In the genomic region with DNA sequence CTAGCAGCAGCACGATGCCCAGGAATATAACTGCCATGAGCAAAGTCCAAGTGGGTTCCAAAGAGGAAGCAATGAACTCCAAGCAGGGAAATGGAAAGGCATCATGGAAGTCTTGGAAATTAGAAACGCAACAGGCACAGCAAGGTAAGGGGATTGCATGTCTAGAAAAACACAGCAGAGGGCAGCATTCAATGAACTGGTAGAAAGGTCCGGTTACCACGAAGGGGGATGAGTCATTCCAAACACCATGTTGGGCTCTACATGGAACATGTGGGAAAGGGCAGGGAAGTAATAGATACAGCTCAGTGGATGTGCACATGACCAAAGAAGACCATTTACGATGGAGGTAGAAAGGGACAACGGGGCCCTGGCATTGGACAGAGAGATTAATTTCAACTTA, we compare ENCODE assay signal across 8 cellular contexts. TPM values are rescaled to one million over a fixed set of nuclear protein-coding genes. Genes with fewer than 3 reads are reported as not detected.
DNase-seq lines count a peak whose midpoint lies in the region; ATAC-seq and TF ChIP-seq lines count a peak whose summit lies in the region.

No MANE protein-coding gene starts in this region.

- no peak for TF ChIP-seq POLR2A in esophagus squamous epithelium (IDR thresholded peaks at IDR 0.05)

- H3K9me3 ChIP-seq in esophagus squamous epithelium: no peaks in the 10 kb centered on the region
- no peaks in the 10 kb centered on the region for H3K9me3 ChIP-seq in CD4-positive, alpha-beta memory T cell (ENCODE audit: control insufficient read depth in 1 of 2, low read length in 2 of 2)

- TF ChIP-seq CTCF in esophagus squamous epithelium (IDR thresholded peaks at IDR 0.05) (peak in 5 of 6 experiments; percentile 16 to 48 (median 20)), progenitor cell of endocrine pancreas (IDR thresholded peaks at IDR 0.05; ENCODE audit: unreplicated experiment) (peak; percentile 56)

- no peaks in the 10 kb centered on the region for H3K4me1 ChIP-seq in esophagus squamous epithelium
- no peaks in the 10 kb centered on the region for H3K4me1 ChIP-seq in CD4-positive, alpha-beta memory T cell (ENCODE audit: insufficient read depth, low read length)

- no peaks in the 10 kb centered on the region for H3K36me3 Mint-ChIP-seq in progenitor cell of endocrine pancreas (ENCODE audit: insufficient read depth)
- H3K36me3 Mint-ChIP-seq in CD4-positive, alpha-beta memory T cell: no peaks in the 10 kb centered on the region

- H3K9me3 Mint-ChIP-seq in progenitor cell of endocrine pancreas (ENCODE audit: low read depth): no peaks in the 10 kb centered on the region
- H3K9me3 Mint-ChIP-seq in CD4-positive, alpha-beta memory T cell: no peaks in the 10 kb centered on the region

- no peaks in the 10 kb centered on the region for H3K36me3 ChIP-seq in esophagus squamous epithelium
- no peaks in the 10 kb centered on the region for H3K36me3 ChIP-seq in CD4-positive, alpha-beta memory T cell (ENCODE audit: insufficient read depth, low read length)

- intact Hi-C loops in esophagus squamous epithelium (cut with DNase I): no loop called here
- intact Hi-C loops in CD4-positive, alpha-beta memory T cell (cut with micrococcal nuclease): no loop called here

- no peak overlapping the region for H3K4me3 ChIP-seq in esophagus squamous epithelium
- H3K4me3 ChIP-seq in CD4-positive, alpha-beta memory T cell (ENCODE audit: low read length in 2 of 2): no peak overlapping the region

- POLR2A ChIA-PET in CD4-positive, alpha-beta memory T cell (lab: Charles Lee; ENCODE audit: partially characterized antibody): no interaction called here

- H3K27me3 Mint-ChIP-seq in progenitor cell of endocrine pancreas: peaks cover 30% of the 10 kb centered on the region
- peaks cover 17 to 24% of the 10 kb centered on the region in 2 donors for H3K27me3 Mint-ChIP-seq in CD4-positive, alpha-beta memory T cell

- WGBS in esophagus squamous epithelium, 2 donors: 53 to 54% methylated on average over 6 of the region's 6 CpGs

- H3K27ac ChIP-seq in esophagus squamous epithelium: no peak overlapping the region
- no peak overlapping the region for H3K27ac ChIP-seq in CD4-positive, alpha-beta memory T cell (ENCODE audit: low read depth, low read length)

- H3K27me3 ChIP-seq in esophagus squamous epithelium: peaks cover 0 to 31% (median 0%) of the 10 kb centered on the region in 4 donors
- no peaks in the 10 kb centered on the region for H3K27me3 ChIP-seq in CD4-positive, alpha-beta memory T cell (ENCODE audit: insufficient read depth, low read length)

- H3K27ac Mint-ChIP-seq in progenitor cell of endocrine pancreas: no peak overlapping the region
- H3K27ac Mint-ChIP-seq in CD4-positive, alpha-beta memory T cell: no peak overlapping the region

- DNase-seq in COLO829 (ENCODE audit: low spot score) (peak; percentile 95), HCEC 1CT (peak; percentile 51), NCI-H69 (lab: John Stamatoyannopoulos, UW) (peak; percentile 84), esophagus squamous epithelium (lab: John Stamatoyannopoulos, UW) (no peak), progenitor cell of endocrine pancreas (ENCODE audit: low spot score, unreplicated experiment) (no peak)
- DNase-seq in CD4-positive, alpha-beta memory T cell: no peak

- CTCF ChIA-PET in CD4-positive, alpha-beta memory T cell (lab: Charles Lee; ENCODE audit: partially characterized antibody): interaction anchor here (0.7 to 1.7 kb wide), 5 partner anchors 9 to 189 kb away, joined by 3 to 6 read pairs (median 5); no protein-coding TSS in a partner anchor

- no peak overlapping the region for H3K4me3 Mint-ChIP-seq in progenitor cell of endocrine pancreas (ENCODE audit: low read depth)
- no peak overlapping the region for H3K4me3 Mint-ChIP-seq in CD4-positive, alpha-beta memory T cell

- no peaks in the 10 kb centered on the region for H3K4me1 Mint-ChIP-seq in progenitor cell of endocrine pancreas (ENCODE audit: low read depth)
- H3K4me1 Mint-ChIP-seq in CD4-positive, alpha-beta memory T cell: peaks cover 0 to 5% (median 3%) of the 10 kb centered on the region in 4 donors

- ATAC-seq in HG02852 (IDR thresholded peaks at IDR 0.05; ENCODE audit: unreplicated experiment) (no peak), GM18519 (IDR thresholded peaks at IDR 0.05; ENCODE audit: low FRiP score, unreplicated experiment) (no peak)

RNA-seq across cellular contexts. Expression of a gene that starts 36.4 kb away (rescaled TPM):
- total RNA-seq in esophagus squamous epithelium: under 1 TPM in 2 of 4 donors, not detected in 2; 0.15 to 0.38 TPM
- total RNA-seq in progenitor cell of endocrine pancreas: 2.2 and 3.0 TPM in 2 replicates
- total RNA-seq in CD4-positive, alpha-beta memory T cell: not detected
- not detected for polyA plus RNA-seq in CD4-positive, alpha-beta memory T cell

RNA-seq across cellular contexts. Expression of a gene that starts 52.0 kb away (rescaled TPM):
- total RNA-seq in esophagus squamous epithelium (under 1 TPM in 3 of 4 donors, not detected in 1; 0.18 to 0.67 (median 0.38) TPM), progenitor cell of endocrine pancreas (0.18 TPM in 1 of 2 replicates, not detected in the other)
- total RNA-seq in CD4-positive, alpha-beta memory T cell: not detected
- not detected for polyA plus RNA-seq in CD4-positive, alpha-beta memory T cell

Comparison
In these comparisons a context has a peak if more than half of its experiments do, and no peak if none do; other contexts are left out.
1. DNase-seq: peak in COLO829 (single experiment), HCEC 1CT (single experiment) and NCI-H69 (single experiment); none in esophagus squamous epithelium (single experiment), progenitor cell of endocrine pancreas (single experiment) and CD4-positive, alpha-beta memory T cell (0 of 5).